1 cellular context compared by ENCODE assay signal in the genomic region with DNA sequence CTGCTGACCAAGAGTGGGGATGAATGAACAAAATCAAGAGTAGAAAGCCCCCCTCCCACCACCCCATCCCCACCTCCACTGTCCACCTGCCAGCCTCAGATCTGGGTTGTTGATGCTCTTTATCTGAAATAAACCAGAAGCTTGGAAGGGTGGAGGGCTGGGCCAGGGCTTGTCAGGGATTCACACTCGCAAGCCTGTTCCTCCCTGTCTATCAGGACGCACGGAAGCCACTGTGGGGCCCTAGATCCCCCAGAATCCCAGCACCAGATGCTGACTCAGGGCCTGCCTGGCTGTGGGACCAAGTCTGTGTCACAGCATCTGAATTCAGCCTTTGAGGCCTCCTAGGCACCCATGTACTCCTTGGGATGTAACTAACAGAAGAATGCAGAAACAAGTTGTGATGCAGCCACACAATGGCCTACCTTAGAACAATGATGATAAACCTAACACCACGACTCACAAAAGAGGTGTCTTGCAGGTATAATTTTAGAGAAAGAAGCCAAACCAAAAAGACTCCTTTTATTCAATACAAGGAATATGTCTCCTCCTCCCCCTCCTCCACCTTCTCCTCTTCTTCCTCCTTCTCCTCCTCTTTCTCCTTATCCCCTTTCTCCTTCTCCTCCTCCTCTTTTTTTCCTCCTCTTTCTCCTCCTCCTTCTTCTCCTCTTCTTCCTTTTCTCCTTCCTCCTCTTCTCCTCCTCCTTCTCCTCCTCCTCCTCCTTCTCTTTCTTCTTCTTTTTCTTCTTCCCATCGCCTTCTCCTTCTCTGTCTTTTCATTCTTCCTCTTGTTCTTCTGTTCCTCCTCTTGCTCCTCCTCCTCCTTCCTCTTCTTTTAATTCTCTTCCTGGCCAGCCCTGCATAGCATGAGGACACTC.
TF ChIP-seq lines count a peak whose summit lies in the region.

No MANE protein-coding gene starts in this region.

TF ChIP-seq in HEK293, 187 proteins besides CTCF, POLR2A, EP300 and RAD21:
- TF ChIP-seq, protein P1, sequence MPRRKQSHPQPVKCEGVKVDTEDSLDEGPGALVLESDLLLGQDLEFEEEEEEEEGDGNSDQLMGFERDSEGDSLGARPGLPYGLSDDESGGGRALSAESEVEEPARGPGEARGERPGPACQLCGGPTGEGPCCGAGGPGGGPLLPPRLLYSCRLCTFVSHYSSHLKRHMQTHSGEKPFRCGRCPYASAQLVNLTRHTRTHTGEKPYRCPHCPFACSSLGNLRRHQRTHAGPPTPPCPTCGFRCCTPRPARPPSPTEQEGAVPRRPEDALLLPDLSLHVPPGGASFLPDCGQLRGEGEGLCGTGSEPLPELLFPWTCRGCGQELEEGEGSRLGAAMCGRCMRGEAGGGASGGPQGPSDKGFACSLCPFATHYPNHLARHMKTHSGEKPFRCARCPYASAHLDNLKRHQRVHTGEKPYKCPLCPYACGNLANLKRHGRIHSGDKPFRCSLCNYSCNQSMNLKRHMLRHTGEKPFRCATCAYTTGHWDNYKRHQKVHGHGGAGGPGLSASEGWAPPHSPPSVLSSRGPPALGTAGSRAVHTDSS (tag by site-specific recombination; IDR thresholded peaks at IDR 0.05) = peak; percentile 20; the same call in 1 of the 2 replicates
- TF ChIP-seq EGR2 (tag by site-specific recombination; IDR thresholded peaks at IDR 0.05; ENCODE audit: low read depth) (0 out of 2 replicates have a peak, but pooled peaks have one; percentile 9), ZNF391 (tag by site-specific recombination; IDR thresholded peaks at IDR 0.05; ENCODE audit: borderline replicate concordance, low read depth) (no peak), ZNF266 (tag by site-specific recombination; IDR thresholded peaks at IDR 0.05; ENCODE audit: low read depth) (no peak), ZNF366 (tag by site-specific recombination; conservative IDR thresholded peaks at IDR 0.05) (peak; percentile 57), ZNF280D (tag by site-specific recombination; IDR thresholded peaks at IDR 0.05) (no peak), ZSCAN16 (tag by site-specific recombination; IDR thresholded peaks at IDR 0.05) (no peak)
